In the genomic region with DNA sequence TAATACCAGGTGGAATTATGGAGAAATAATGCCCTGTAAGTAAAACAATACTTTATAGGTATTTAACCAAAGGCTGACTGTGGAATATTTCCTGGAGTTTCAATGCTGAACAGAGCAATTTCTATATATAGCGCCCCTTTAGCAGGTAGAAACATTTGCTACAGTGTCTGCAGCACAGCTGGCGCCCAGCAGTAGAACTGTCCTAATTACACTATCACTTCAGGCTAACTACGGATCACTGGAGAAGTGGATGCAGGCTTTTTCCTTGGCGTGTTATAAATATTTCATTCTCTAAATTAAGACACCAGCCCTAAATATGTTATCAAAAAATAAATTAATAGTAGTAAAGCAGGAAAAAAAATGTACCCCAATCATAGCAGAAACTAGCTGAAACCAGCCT, we compare ENCODE assay signal across 2 cellular contexts.
TF ChIP-seq lines count a peak whose summit lies in the region.

No MANE protein-coding gene starts in this region.

TF ChIP-seq in H1, 55 proteins besides CTCF, POLR2A, EP300 and RAD21:
- TF ChIP-seq KDM4A (IDR thresholded peaks at IDR 0.05; ENCODE audit: low read depth, low read length, severe bottlenecking) (no peak), CHD1 (IDR thresholded peaks at IDR 0.05; ENCODE audit: low read depth, low read length) (no peak)
- TF ChIP-seq, protein P1, sequence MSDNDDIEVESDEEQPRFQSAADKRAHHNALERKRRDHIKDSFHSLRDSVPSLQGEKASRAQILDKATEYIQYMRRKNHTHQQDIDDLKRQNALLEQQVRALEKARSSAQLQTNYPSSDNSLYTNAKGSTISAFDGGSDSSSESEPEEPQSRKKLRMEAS (IDR thresholded peaks at IDR 0.05), result no peak

TF ChIP-seq in neural cell, 6 proteins besides CTCF, POLR2A, EP300 and RAD21:
- TF ChIP-seq MXI1 (conservative IDR thresholded peaks at IDR 0.05; ENCODE audit: poor library complexity, severe bottlenecking), result no peak
- TF ChIP-seq POLR2AphosphoS5 (IDR thresholded peaks at IDR 0.05), result peak; percentile 60
